9 cellular contexts compared by ENCODE assay signal in the genomic region with DNA sequence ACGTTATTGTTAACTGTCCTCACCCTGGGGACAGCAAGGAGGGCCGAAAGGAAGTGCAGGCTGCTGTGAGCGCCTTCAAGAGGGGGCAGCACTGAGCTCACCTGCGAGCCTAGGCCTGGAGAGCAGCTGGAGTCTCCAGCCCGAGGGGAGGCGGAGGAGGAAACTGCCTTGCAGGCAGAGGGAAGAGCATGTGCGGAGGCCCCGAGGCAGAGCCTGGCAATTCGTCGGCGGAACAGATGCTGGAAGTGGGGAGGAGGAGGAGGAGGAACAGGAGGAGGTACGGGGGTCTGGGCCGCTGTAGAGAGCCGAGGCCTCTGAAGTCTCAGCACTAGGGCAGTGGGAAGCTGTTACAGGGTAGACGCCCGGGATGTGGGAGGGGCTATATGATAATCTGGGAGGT. TPM values are rescaled to one million over a fixed set of nuclear protein-coding genes. Genes with fewer than 3 reads are reported as not detected.
DNase-seq lines count a peak whose midpoint lies in the region; ATAC-seq, FAIRE-seq and TF ChIP-seq lines count a peak whose summit lies in the region.
"Had no signal": no experiment of that assay in that cellular context is flagged by ENCODE, and none has a peak within 500 bp of the region (broad histone marks: within the 10 kb centered on the region; RNA-seq: fewer than 3 reads in every experiment).

No MANE protein-coding gene starts in this region.

- no peaks in the 10 kb centered on the region for H3K36me3 Mint-ChIP-seq in activated naive CD8-positive, alpha-beta T cell treated with anti-CD3 and anti-CD28 coated beads for 36 hours

- H3K27ac ChIP-seq in BLaER1 (peak overlapping the region; percentile 61), mesendoderm (ENCODE audit: low read depth, low read length) (no peak overlapping the region), upper lobe of right lung (no peak overlapping the region)

- peaks cover 54% of the 10 kb centered on the region for H3K4me1 ChIP-seq in BLaER1
- no peaks in the 10 kb centered on the region for H3K4me1 ChIP-seq in mesendoderm (ENCODE audit: control insufficient read depth, low read depth, low read length)
- H3K4me1 ChIP-seq in upper lobe of right lung, result peaks cover 12% of the 10 kb centered on the region

- no peak overlapping the region for H3K23ac ChIP-seq in mesendoderm (ENCODE audit: low read length)

- H3K79me1 ChIP-seq in mesendoderm (ENCODE audit: low read length), result no peaks in the 10 kb centered on the region

- no peak for DNase-seq in GM12864 (ENCODE audit: low read depth)
- no peak for DNase-seq in activated naive CD8-positive, alpha-beta T cell treated with anti-CD3 and anti-CD28 coated beads for 36 hours
- peak; percentile 96 for DNase-seq in mesendoderm
- DNase-seq in H54 (ENCODE audit: insufficient read length, low spot score), result no peak
- DNase-seq in upper lobe of right lung, result no peak
- DNase-seq in activated gamma-delta T cell (lab: John Stamatoyannopoulos, UW), result no peak
- DNase-seq in cerebellum (ENCODE audit: low spot score), result no peak
- DNase-seq: DMS 273 treated with DMSO at 0.1 percent for 48 hours had no signal

- FAIRE-seq in H54 (lab: Jason Lieb, UNC), result no peak

- H4K8ac ChIP-seq in mesendoderm (ENCODE audit: low read depth, low read length), result no peak overlapping the region

- H3K27me3 ChIP-seq in BLaER1 (no peaks in the 10 kb centered on the region), mesendoderm (ENCODE audit: insufficient read depth, low read length, poor library complexity) (no peaks in the 10 kb centered on the region), upper lobe of right lung (no peaks in the 10 kb centered on the region)

- TF ChIP-seq POLR2A in H54 (IDR thresholded peaks at IDR 0.05; ENCODE audit: low read depth, low read length), result no peak

- intact Hi-C loops in upper lobe of right lung (cut with DNase I), result no loop called here

- WGBS in mesendoderm (ENCODE audit: extremely low coverage, insufficient coverage, low lambda C conversion rate), result no CpG with 5 or more reads among the region's 16 CpGs

- no peak overlapping the region for H2BK15ac ChIP-seq in mesendoderm (replicated peaks; ENCODE audit: low read depth)

- no peak for ATAC-seq in upper lobe of right lung

- H3K4me1 Mint-ChIP-seq in activated naive CD8-positive, alpha-beta T cell treated with anti-CD3 and anti-CD28 coated beads for 36 hours, result peaks cover 8% of the 10 kb centered on the region

- peak; percentile 50 for TF ChIP-seq CTCF in GM12864 (IDR thresholded peaks at IDR 0.05; ENCODE audit: low read depth, low read length, missing control alignments)
- no peak for TF ChIP-seq CTCF in upper lobe of right lung (IDR thresholded peaks at IDR 0.05)

- H3K56ac ChIP-seq in mesendoderm (ENCODE audit: low read length), result peak overlapping the region; percentile 61

- H3K18ac ChIP-seq in mesendoderm (ENCODE audit: low read length), result no peak overlapping the region

- H4K20me1 ChIP-seq in BLaER1, result no peaks in the 10 kb centered on the region

- H2BK120ac ChIP-seq in mesendoderm (ENCODE audit: low read depth, low read length), result no peak overlapping the region

- H2AK5ac ChIP-seq in mesendoderm (ENCODE audit: low read length), result no peak overlapping the region

- H3K4me3 Mint-ChIP-seq in activated naive CD8-positive, alpha-beta T cell treated with anti-CD3 and anti-CD28 coated beads for 36 hours, result peak overlapping the region; percentile 60

- no peak overlapping the region for H3K4me3 ChIP-seq in BLaER1
- no peak overlapping the region for H3K4me3 ChIP-seq in GM12864 (ENCODE audit: low read depth, low read length)
- no peak overlapping the region for H3K4me3 ChIP-seq in mesendoderm (ENCODE audit: low read length)
- H3K4me3 ChIP-seq in upper lobe of right lung, result no peak overlapping the region

- no peaks in the 10 kb centered on the region for H3K79me2 ChIP-seq in mesendoderm (ENCODE audit: control insufficient read depth, insufficient read depth, low read length)

- H3K9me3 ChIP-seq in BLaER1 (no peaks in the 10 kb centered on the region), upper lobe of right lung (no peaks in the 10 kb centered on the region)

- H3K27ac Mint-ChIP-seq in activated naive CD8-positive, alpha-beta T cell treated with anti-CD3 and anti-CD28 coated beads for 36 hours, result peak overlapping the region; percentile 28

- H2BK5ac ChIP-seq in mesendoderm (ENCODE audit: low read length), result no peak overlapping the region

- no peaks in the 10 kb centered on the region for H3K27me3 Mint-ChIP-seq in activated naive CD8-positive, alpha-beta T cell treated with anti-CD3 and anti-CD28 coated beads for 36 hours

- H3K9ac ChIP-seq in BLaER1, result no peak overlapping the region
- peak overlapping the region; percentile 16 for H3K9ac ChIP-seq in mesendoderm (ENCODE audit: low read length)

- H3K4ac ChIP-seq in mesendoderm (ENCODE audit: low read depth, low read length), result no peak overlapping the region

- H3K36me3 ChIP-seq in BLaER1 (no peaks in the 10 kb centered on the region), mesendoderm (ENCODE audit: control insufficient read depth, insufficient read depth, low read length) (no peaks in the 10 kb centered on the region), upper lobe of right lung (no peaks in the 10 kb centered on the region)

- H3K4me2 ChIP-seq in BLaER1 (peak overlapping the region; percentile 91), mesendoderm (ENCODE audit: low read length) (no peak overlapping the region)

- H3K9me3 Mint-ChIP-seq in activated naive CD8-positive, alpha-beta T cell treated with anti-CD3 and anti-CD28 coated beads for 36 hours, result no peaks in the 10 kb centered on the region

- no peak overlapping the region for H4K5ac ChIP-seq in mesendoderm (ENCODE audit: low read length)

RNA-seq across cellular contexts. Expression of gene PLCG2, which starts 49.6 kb away (rescaled TPM):
- 1 to 10 TPM; 7.7 to 8.1 TPM for total RNA-seq in activated naive CD8-positive, alpha-beta T cell treated with anti-CD3 and anti-CD28 coated beads for 36 hours
- 1.6 TPM for polyA plus RNA-seq in mesendoderm (2013, experiment 1 of 2)
- polyA plus RNA-seq in mesendoderm (2013, experiment 2 of 2), result 1.3 TPM
- total RNA-seq in upper lobe of right lung, result 47.6 TPM
- total RNA-seq in cerebellum, result 3.2 TPM
